In genomic region chr9:5416962-5417361, GRCh38 we compare ENCODE assay signal across 24 cellular contexts.
"Had no signal": no experiment of that assay in that cellular context is flagged by ENCODE, and none has a peak within 500 bp of the region (broad histone marks: within the 10 kb centered on the region; RNA-seq: fewer than 3 reads in every experiment).

No MANE protein-coding gene starts in this region.

- H3K36me3 ChIP-seq: SJSA1 had no signal

- H3K4me3 ChIP-seq: PC-9, Peyer's patch, SJSA1, SK-N-MC had no signal

- H3K9me3 ChIP-seq: Peyer's patch, SJSA1 had no signal

- H3K27me3 ChIP-seq: Peyer's patch, SJSA1 had no signal

- H3K27ac ChIP-seq: PC-9, Peyer's patch, SJSA1, SK-N-MC had no signal

- H2AFZ ChIP-seq: PC-9 had no signal

- H3K4me2 ChIP-seq: PC-9 had no signal

- DNase-seq: KBM-7; MV-4-11; NCI-H1048; NCI-H1105; NCI-H1436 treated with DMSO at 0.1 percent for 48 hours; NCI-H1694; NCI-H187 treated with DMSO at 0.1 percent for 48 hours; NCI-H2029 treated with DMSO at 0.1 percent for 48 hours; NCI-H2171; NCI-H226; NCI-H446; NCI-H510A; NCI-H524 treated with DMSO at 0.1 percent for 48 hours; NCI-H69; NCI-H774; NK-92 treated with Interleukin-12 subunit alpha and Interleukin-12 subunit beta, amount 100 ng/mL, for 24 hours; OCI-M1; PC-9; Peyer's patch; Right ventricle myocardium superior; RPMI8226; SIG-M5 had no signal

- H3K4me1 ChIP-seq: Peyer's patch, SJSA1 had no signal
